Comparison of ENCODE assay signal across 8 cellular contexts in genomic region chr2:38748857-38749804, GRCh38. TPM values are rescaled to one million over a fixed set of nuclear protein-coding genes. Genes with fewer than 3 reads are reported as not detected.
DNase-seq lines count a peak whose midpoint lies in the region; ATAC-seq, FAIRE-seq and TF ChIP-seq lines count a peak whose summit lies in the region.

No MANE protein-coding gene starts in this region.

- DNase-seq in GM12865 (ENCODE audit: low read depth) (no peak), Panc1 (ENCODE audit: low read depth, low spot score) (no peak), erythroblast (lab: John Stamatoyannopoulos, UW) (peak; percentile 26 to 36), prostate gland (ENCODE audit: low spot score) (no peak), HTR-8/SVneo (ENCODE audit: insufficient read length, low spot score) (no peak), H4 (ENCODE audit: low spot score) (no peak), Ammon's horn (ENCODE audit: low spot score) (no peak), T-helper 9 cell (no peak)

- CTCF ChIA-PET in Panc1 (lab: Charles Lee), result no interaction called here

- in situ Hi-C loops in Panc1 (cut with HindIII; ENCODE audit: low pct_unique_long_range_greater_than_20kb, low sequenced_read_pairs), result loop anchor here (25.0 kb wide), 1 partner anchor 162 kb away; no protein-coding TSS in a partner anchor

- TF ChIP-seq CTCF in GM12865 (IDR thresholded peaks at IDR 0.05; ENCODE audit: insufficient read depth, low read depth, low read length, missing control alignments) (no peak), Panc1 (IDR thresholded peaks at IDR 0.05) (no peak), prostate gland (IDR thresholded peaks at IDR 0.05) (no peak)

- H3K9me3 ChIP-seq in Panc1 (ENCODE audit: control insufficient read depth, insufficient read depth, low read depth, low read length), result no peaks in the 10 kb centered on the region
- H3K9me3 ChIP-seq in prostate gland, result no peaks in the 10 kb centered on the region

- ATAC-seq in Panc1, result no peak

- no peak for FAIRE-seq in HTR-8/SVneo (lab: Jason Lieb, UNC)

- peaks cover 62% of the 10 kb centered on the region for H3K36me3 ChIP-seq in Panc1 (ENCODE audit: control insufficient read depth, insufficient read depth, low read length)
- no peaks in the 10 kb centered on the region for H3K36me3 ChIP-seq in prostate gland

- peak overlapping the region; percentile 98 for H3K27ac ChIP-seq in Panc1 (ENCODE audit: low read length)
- peak overlapping the region in 1 of 2 donors; percentile 99 for H3K27ac ChIP-seq in prostate gland

- TF ChIP-seq POLR2A in erythroblast (IDR thresholded peaks at IDR 0.05; ENCODE audit: low read length) (no peak), prostate gland (IDR thresholded peaks at IDR 0.05) (no peak)

- TSS peak; percentile 63 for BruUV-seq in Panc1 (replicated peaks; lab: Mats Ljungman, UMichigan)

- H3K27me3 ChIP-seq in Panc1 (ENCODE audit: control insufficient read depth, insufficient read depth, low read length) (no peaks in the 10 kb centered on the region), prostate gland (replicated peaks; ENCODE audit: insufficient read depth) (no peaks in the 10 kb centered on the region)

- intact Hi-C loops in Panc1 (cut with micrococcal nuclease; ENCODE audit: unreplicated experiment), result no loop called here
- intact Hi-C loops in prostate gland (cut with DNase I), result no loop called here

- POLR2A ChIA-PET in Panc1 (lab: Charles Lee), result no interaction called here

- H3K4me3 ChIP-seq in GM12865 (ENCODE audit: low read depth, low read length), result peak overlapping the region; percentile 86
- H3K4me3 ChIP-seq in Panc1 (ENCODE audit: low read depth in 2 of 2, low read length in 2 of 2), result peak overlapping the region; percentile 98 to 100
- H3K4me3 ChIP-seq in prostate gland, result peak overlapping the region; percentile 83 to 84

- 49% methylated on average over 27 of the region's 27 CpGs for WGBS in prostate gland

- H3K4me1 ChIP-seq in Panc1 (ENCODE audit: control insufficient read depth, insufficient read depth, low read length) (peaks cover 43% of the 10 kb centered on the region), prostate gland (replicated peaks) (peaks cover 2% of the 10 kb centered on the region)

RNA-seq across cellular contexts. Expression of gene SRSF7, which starts 2.0 kb away (rescaled TPM):
- total RNA-seq in Panc1 (2021; ENCODE audit: unreplicated experiment) (220 TPM), prostate gland (10 to 100 TPM; 73.2 to 84.4 TPM)
- 236 TPM for polyA plus RNA-seq in Panc1 (2012; ENCODE audit: insufficient read length)
- 308 and 364 TPM in 2 replicates for total RNA-seq in H4 (2014; rRNA removed; shearing (Covaris generic))

RNA-seq across cellular contexts. Expression of gene GEMIN6, which starts 28.9 kb away (rescaled TPM):
- total RNA-seq in Panc1 (2021; ENCODE audit: unreplicated experiment) (24.6 TPM), prostate gland (1 to 10 TPM; 4.4 to 8.5 TPM)
- 10.8 TPM for polyA plus RNA-seq in Panc1 (2012; ENCODE audit: insufficient read length)
- total RNA-seq in H4 (2014; rRNA removed; shearing (Covaris generic)), result 16.3 and 31.3 TPM in 2 replicates

Comparison
In these comparisons a context has a peak if more than half of its experiments do, and no peak if none do; other contexts are left out.
1. DNase-seq: peak in erythroblast (2 of 2); none in GM12865 (single experiment), Panc1 (single experiment), prostate gland (single experiment), HTR-8/SVneo (single experiment), H4 (single experiment), Ammon's horn (single experiment) and T-helper 9 cell (single experiment).
2. Peak in every context shown above with its lines, with median percentiles within 50 percentile points of each other: H3K4me3 ChIP-seq.